ENCODE assay signal across 8 cellular contexts in the genomic region with DNA sequence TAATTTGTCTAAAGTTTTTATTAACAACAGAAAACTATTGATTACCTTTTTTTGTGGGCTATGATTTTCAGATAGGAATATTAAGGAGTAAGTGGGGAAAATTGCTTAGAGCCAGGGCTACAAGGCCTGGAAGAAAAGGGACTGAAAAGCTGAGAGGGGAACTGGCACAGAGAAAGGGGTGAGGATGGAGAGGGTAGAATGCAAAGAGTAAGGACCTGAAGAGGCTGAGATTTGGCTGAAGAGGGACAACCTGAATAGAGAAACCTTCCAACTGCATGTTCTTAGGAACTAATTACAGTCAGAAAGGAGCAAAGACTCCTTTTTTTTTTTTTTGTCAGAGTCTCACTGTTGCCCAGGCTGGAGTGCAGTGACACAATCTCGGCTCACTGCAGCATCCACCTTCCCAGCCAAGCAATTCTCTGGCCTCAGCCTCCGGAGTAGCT. TPM values are rescaled to one million over a fixed set of nuclear protein-coding genes. Genes with fewer than 3 reads are reported as not detected.
DNase-seq lines count a peak whose midpoint lies in the region; ATAC-seq, FAIRE-seq and TF ChIP-seq lines count a peak whose summit lies in the region.

No MANE protein-coding gene starts in this region.

- no peaks in the 10 kb centered on the region for H3K27me3 Mint-ChIP-seq in T-helper 2 cell treated with Interferon-gamma antibody and Interleukin-4, amounts not matched to agents 5 μg/mL and 100 μg/mL, for 36 hours (ENCODE audit: low read depth)
- no peaks in the 10 kb centered on the region for H3K27me3 Mint-ChIP-seq in activated T-helper 17 cell treated with anti-CD3 and anti-CD28 coated beads, Interleukin-2, amount 50 U/mL, for 72 hours

- H3K9me1 ChIP-seq in keratinocyte (ENCODE audit: control insufficient read depth, extremely low read depth, insufficient read depth, low read length): no peaks in the 10 kb centered on the region

- H3K4me3 ChIP-seq in keratinocyte (ENCODE audit: control insufficient read depth in 2 of 3, extremely low read depth in 1 of 3, insufficient read depth in 2 of 3, low read depth in 1 of 3, low read length in 3 of 3) (peak overlapping the region; percentile 36 to 67 (median 64)), thoracic aorta (peak overlapping the region; percentile 72)

- H3K4me1 ChIP-seq in keratinocyte (ENCODE audit: control insufficient read depth, extremely low read depth, insufficient read depth, low read length) (peaks cover 18% of the 10 kb centered on the region), thoracic aorta (ENCODE audit: control insufficient read depth in 1 of 2, low read depth in 2 of 2) (peaks cover 22 to 28% of the 10 kb centered on the region in 2 donors)

- dilution Hi-C loops in keratinocyte (cut with MboI; ENCODE audit: extremely low pct_ligation_motif_present, low sequenced_read_pairs): no loop called here

- H3K9ac ChIP-seq in keratinocyte (ENCODE audit: control insufficient read depth, extremely low read depth, insufficient read depth, low read length): peak overlapping the region; percentile 75

- H2AFZ ChIP-seq in keratinocyte (ENCODE audit: control insufficient read depth, low read length): peak overlapping the region; percentile 70

- H3K4me2 ChIP-seq in keratinocyte (ENCODE audit: control insufficient read depth, extremely low read depth, insufficient read depth, low read depth, low read length): peak overlapping the region; percentile 95

- H3K27ac Mint-ChIP-seq in T-helper 2 cell treated with Interferon-gamma antibody and Interleukin-4, amounts not matched to agents 5 μg/mL and 100 μg/mL, for 36 hours: peak overlapping the region; percentile 100
- peak overlapping the region; percentile 100 for H3K27ac Mint-ChIP-seq in activated T-helper 17 cell treated with anti-CD3 and anti-CD28 coated beads, Interleukin-2, amount 50 U/mL, for 72 hours

- H3K36me3 Mint-ChIP-seq in T-helper 2 cell treated with Interferon-gamma antibody and Interleukin-4, amounts not matched to agents 5 μg/mL and 100 μg/mL, for 36 hours (ENCODE audit: low read depth): peaks cover 44% of the 10 kb centered on the region
- H3K36me3 Mint-ChIP-seq in activated T-helper 17 cell treated with anti-CD3 and anti-CD28 coated beads, Interleukin-2, amount 50 U/mL, for 72 hours (ENCODE audit: low read depth): peaks cover 5% of the 10 kb centered on the region

- peak overlapping the region; percentile 77 for H3K27ac ChIP-seq in keratinocyte (ENCODE audit: control insufficient read depth, insufficient read depth, low read length)
- peak overlapping the region; percentile 87 to 90 for H3K27ac ChIP-seq in thoracic aorta

- FAIRE-seq in keratinocyte (lab: Jason Lieb, UNC): no peak

- H3K4me3 Mint-ChIP-seq in T-helper 2 cell treated with Interferon-gamma antibody and Interleukin-4, amounts not matched to agents 5 μg/mL and 100 μg/mL, for 36 hours: peak overlapping the region; percentile 100
- peak overlapping the region; percentile 98 for H3K4me3 Mint-ChIP-seq in activated T-helper 17 cell treated with anti-CD3 and anti-CD28 coated beads, Interleukin-2, amount 50 U/mL, for 72 hours

- TF ChIP-seq CTCF in keratinocyte (optimal IDR thresholded peaks at IDR 0.05 in 1 of 3, IDR thresholded peaks at IDR 0.05 in 1 of 3, conservative IDR thresholded peaks at IDR 0.05 in 1 of 3; ENCODE audit: extremely low read depth in 1 of 3, insufficient read depth in 2 of 3, low read length in 3 of 3) (no peak), thoracic aorta (IDR thresholded peaks at IDR 0.05) (no peak)

- DNase-seq in T-helper 2 cell treated with Interferon-gamma antibody and Interleukin-4, amounts not matched to agents 5 μg/mL and 100 μg/mL, for 36 hours (ENCODE audit: low spot score): no peak
- DNase-seq in T-helper 2 cell (no peak), keratinocyte (ENCODE audit: low read depth, low spot score) (no peak), thoracic aorta (ENCODE audit: low spot score) (no peak), NOMO-1 treated with DMSO at 0.1 percent for 48 hours (lab: John Stamatoyannopoulos, UW; ENCODE audit: unreplicated experiment) (no peak), midbrain (lab: John Stamatoyannopoulos, UW) (no peak)

- H3K4me1 Mint-ChIP-seq in T-helper 2 cell treated with Interferon-gamma antibody and Interleukin-4, amounts not matched to agents 5 μg/mL and 100 μg/mL, for 36 hours (ENCODE audit: low read depth): peaks cover 36% of the 10 kb centered on the region
- peaks cover 13% of the 10 kb centered on the region for H3K4me1 Mint-ChIP-seq in activated T-helper 17 cell treated with anti-CD3 and anti-CD28 coated beads, Interleukin-2, amount 50 U/mL, for 72 hours

- no peaks in the 10 kb centered on the region for H3K36me3 ChIP-seq in keratinocyte (ENCODE audit: control insufficient read depth in 2 of 2, extremely low read depth in 1 of 2, insufficient read depth in 2 of 2, low read length in 2 of 2)
- H3K36me3 ChIP-seq in thoracic aorta: no peaks in the 10 kb centered on the region

- H3K9me3 ChIP-seq in keratinocyte (ENCODE audit: control insufficient read depth, low read depth, low read length) (no peaks in the 10 kb centered on the region), thoracic aorta (no peaks in the 10 kb centered on the region)

- H3K9me3 Mint-ChIP-seq in T-helper 2 cell treated with Interferon-gamma antibody and Interleukin-4, amounts not matched to agents 5 μg/mL and 100 μg/mL, for 36 hours: peaks cover 10% of the 10 kb centered on the region
- peaks cover 7% of the 10 kb centered on the region for H3K9me3 Mint-ChIP-seq in activated T-helper 17 cell treated with anti-CD3 and anti-CD28 coated beads, Interleukin-2, amount 50 U/mL, for 72 hours

- no peaks in the 10 kb centered on the region for H3K79me2 ChIP-seq in keratinocyte (ENCODE audit: control insufficient read depth, insufficient read depth, low read length)

- no peak for ATAC-seq in activated T-helper 17 cell treated with anti-CD3 and anti-CD28 coated beads, Interleukin-2, amount 50 U/mL, for 72 hours (replicated peaks)
- ATAC-seq in thoracic aorta (ENCODE audit: insufficient number of reproducible peaks, low FRiP score, low read depth): no peak
- ATAC-seq in activated CD4-positive, CD25-positive, alpha-beta regulatory T cell treated with anti-CD3 and anti-CD28 coated beads, Interleukin-2, amount 50 U/mL, for 24 hours: no peak

- H4K20me1 ChIP-seq in keratinocyte (ENCODE audit: control insufficient read depth, extremely low read depth, insufficient read depth, low read length): no peaks in the 10 kb centered on the region

- H3K27me3 ChIP-seq in keratinocyte (ENCODE audit: control insufficient read depth, extremely low read depth, insufficient read depth, low read length) (no peaks in the 10 kb centered on the region), thoracic aorta (replicated peaks; ENCODE audit: insufficient read depth) (no peaks in the 10 kb centered on the region)

RNA-seq across cellular contexts. Expression of gene BTN2A1, which starts 16.7 kb away (rescaled TPM):
- total RNA-seq in activated T-helper 17 cell treated with anti-CD3 and anti-CD28 coated beads, Interleukin-2, amount 50 U/mL, for 72 hours: 10 to 100 TPM; 26.1 to 36.3 TPM
- polyA plus RNA-seq in keratinocyte: 12.5 to 14.7 TPM (median 13.9 TPM) in 3 replicates
- 8.2 TPM for polyA plus RNA-seq in keratinocyte (2011; ENCODE audit: low read depth)
- polyA plus RNA-seq in keratinocyte (2011; cell fraction: cytosol; rRNA removed): 5.1 and 5.6 TPM in 2 replicates
- polyA plus RNA-seq in keratinocyte (2011; cell fraction: nucleus; rRNA removed): 36.3 and 39.5 TPM in 2 replicates
- polyA plus RNA-seq in keratinocyte (2012; ENCODE audit: low replicate concordance): 9.0 and 11.2 TPM in 2 replicates
- polyA minus RNA-seq in keratinocyte: 6.4 to 8.5 TPM (median 7.4 TPM) in 3 replicates
- 2.7 TPM for polyA minus RNA-seq in keratinocyte (2011; cell fraction: cytosol; rRNA and poly(A)+ RNA removed)
- polyA minus RNA-seq in keratinocyte (2011; cell fraction: nucleus; rRNA and poly(A)+ RNA removed): 10.4 and 13.5 TPM in 2 replicates
- 10 to 100 TPM; 22.9 to 24.5 TPM for total RNA-seq in thoracic aorta

RNA-seq across cellular contexts. Expression of gene BTN1A1, which starts 25.6 kb away (rescaled TPM):
- total RNA-seq in activated T-helper 17 cell treated with anti-CD3 and anti-CD28 coated beads, Interleukin-2, amount 50 U/mL, for 72 hours: under 1 TPM in 1 of 2 donors, not detected in 1; 0.21 TPM
- not detected in 3 replicates for polyA plus RNA-seq in keratinocyte
- not detected for polyA plus RNA-seq in keratinocyte (2011; ENCODE audit: low read depth)
- polyA plus RNA-seq in keratinocyte (2011; cell fraction: cytosol; rRNA removed): not detected in 2 replicates
- polyA plus RNA-seq in keratinocyte (2011; cell fraction: nucleus; rRNA removed): not detected in 2 replicates
- polyA plus RNA-seq in keratinocyte (2012; ENCODE audit: low replicate concordance): not detected in 2 replicates
- polyA minus RNA-seq in keratinocyte: not detected in 3 replicates
- polyA minus RNA-seq in keratinocyte (2011; cell fraction: cytosol; rRNA and poly(A)+ RNA removed): not detected
- polyA minus RNA-seq in keratinocyte (2011; cell fraction: nucleus; rRNA and poly(A)+ RNA removed): not detected in 2 replicates
- total RNA-seq in thoracic aorta: not detected

RNA-seq across cellular contexts. Expression of gene BTN3A3, which starts 34.2 kb away (rescaled TPM):
- 10 to 100 TPM; 31.1 to 77.1 TPM for total RNA-seq in activated T-helper 17 cell treated with anti-CD3 and anti-CD28 coated beads, Interleukin-2, amount 50 U/mL, for 72 hours
- polyA plus RNA-seq in keratinocyte: 7.4 to 10.9 TPM (median 9.8 TPM) in 3 replicates
- polyA plus RNA-seq in keratinocyte (2011; ENCODE audit: low read depth): 0.94 TPM
- 5.5 and 6.1 TPM in 2 replicates for polyA plus RNA-seq in keratinocyte (2011; cell fraction: cytosol; rRNA removed)
- polyA plus RNA-seq in keratinocyte (2011; cell fraction: nucleus; rRNA removed): 22.8 and 24.8 TPM in 2 replicates
- 1.3 and 4.6 TPM in 2 replicates for polyA plus RNA-seq in keratinocyte (2012; ENCODE audit: low replicate concordance)
- 1.5 to 15.3 TPM (median 10.1 TPM) in 3 replicates for polyA minus RNA-seq in keratinocyte
- polyA minus RNA-seq in keratinocyte (2011; cell fraction: cytosol; rRNA and poly(A)+ RNA removed): 4.6 TPM
- polyA minus RNA-seq in keratinocyte (2011; cell fraction: nucleus; rRNA and poly(A)+ RNA removed): 5.9 and 14.5 TPM in 2 replicates
- 10 to 100 TPM; 24.4 to 27.1 TPM for total RNA-seq in thoracic aorta
